In the genomic region with DNA sequence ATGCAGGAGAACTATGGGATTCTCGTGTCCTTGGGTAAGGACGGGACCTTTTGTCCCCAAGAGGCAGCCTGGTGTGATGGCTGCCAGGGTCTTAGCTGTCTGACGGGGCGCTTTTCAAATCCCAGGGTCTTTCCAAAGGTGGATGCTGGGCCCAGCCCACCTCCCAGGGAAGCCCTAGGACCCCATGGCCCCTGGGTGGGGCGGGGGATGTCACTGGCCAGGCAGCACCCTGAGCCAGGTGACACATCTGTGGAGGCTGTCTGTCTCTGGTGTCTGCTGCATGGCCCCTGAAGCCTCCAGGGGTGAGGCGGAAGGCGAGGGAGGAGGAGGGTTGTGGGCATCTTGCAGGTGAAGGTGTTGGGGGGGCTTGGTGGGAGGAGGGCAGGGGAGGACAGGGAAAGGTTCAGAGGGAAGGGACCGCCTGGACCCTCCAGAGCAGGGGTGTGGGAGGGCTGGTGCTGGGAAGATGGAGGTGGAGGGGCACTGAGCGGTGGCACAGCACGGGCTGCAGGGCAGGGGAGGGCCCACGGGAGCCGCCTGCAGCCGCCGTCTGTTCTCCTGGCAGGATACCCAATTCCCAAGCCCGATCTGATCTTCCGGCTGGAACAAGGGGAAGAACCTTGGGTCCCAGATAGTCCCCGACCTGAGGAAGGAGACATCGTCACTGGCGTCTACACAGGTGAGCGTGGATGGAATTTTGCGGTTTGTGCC, we compare ENCODE assay signal across 22 cellular contexts.
"Had no signal": no experiment of that assay in that cellular context is flagged by ENCODE, and none has a peak within 500 bp of the region (broad histone marks: within the 10 kb centered on the region; RNA-seq: fewer than 3 reads in every experiment).

No MANE protein-coding gene starts in this region.

- H3K4me3 Mint-ChIP-seq: effector memory CD8-positive, alpha-beta T cell; immature natural killer cell; naive thymus-derived CD8-positive, alpha-beta T cell; stimulated activated effector memory CD8-positive, alpha-beta T cell treated with anti-CD3 and anti-CD28 coated beads, Interleukin-12 subunit alpha, Interleukin-12 subunit beta, amount 100 ng/mL, for 72 hours; stimulated activated naive CD8-positive, alpha-beta T cell treated with anti-CD3 and anti-CD28 coated beads, Interleukin-15, Interleukin-2, amounts not matched to agents 100 ng/mL and 50 ng/mL, for 24 hours had no signal

- DNase-seq: cortex of kidney; effector memory CD8-positive, alpha-beta T cell; hypothalamus; immature natural killer cell; islet precursor cell; kidney glomerular epithelial cell; left ventricle myocardium superior; lower lobe of right lung; naive thymus-derived CD8-positive, alpha-beta T cell; occipital lobe; ovary; psoas muscle; right cardiac atrium; sigmoid colon; stimulated activated CD4-positive, alpha-beta T cell treated with anti-CD3 and anti-CD28 coated beads, Interleukin-2, amount 100 ng/mL, for 24 hours; stimulated activated CD4-positive, alpha-beta T cell treated with anti-CD3 and anti-CD28 coated beads, Interleukin-4, amount 100 ng/mL, for 24 hours; trophoblast cell had no signal

- H3K9me3 ChIP-seq: lower lobe of right lung, ovary, psoas muscle, sigmoid colon, suprapubic skin had no signal

- H3K4me1 ChIP-seq: psoas muscle had no signal

- H3K27me3 ChIP-seq: ovary, sigmoid colon, suprapubic skin had no signal

- H3K27ac ChIP-seq: lower lobe of right lung, ovary, psoas muscle, sigmoid colon, suprapubic skin had no signal

- H3K27ac Mint-ChIP-seq: immature natural killer cell; stimulated activated naive CD8-positive, alpha-beta T cell treated with anti-CD3 and anti-CD28 coated beads, Interleukin-15, Interleukin-2, amounts not matched to agents 100 ng/mL and 50 ng/mL, for 24 hours had no signal

- H3K4me3 ChIP-seq: lower lobe of right lung, ovary, psoas muscle, sigmoid colon, suprapubic skin had no signal

- H3K36me3 ChIP-seq: ovary had no signal

- ATAC-seq: effector memory CD8-positive, alpha-beta T cell; left ventricle myocardium superior; lower lobe of right lung; naive thymus-derived CD8-positive, alpha-beta T cell; psoas muscle; right cardiac atrium; stimulated activated effector memory CD8-positive, alpha-beta T cell treated with anti-CD3 and anti-CD28 coated beads, Interleukin-12 subunit alpha, Interleukin-12 subunit beta, amount 100 ng/mL, for 72 hours had no signal

- H3K9me3 Mint-ChIP-seq: effector memory CD8-positive, alpha-beta T cell; immature natural killer cell; naive thymus-derived CD8-positive, alpha-beta T cell; stimulated activated effector memory CD8-positive, alpha-beta T cell treated with anti-CD3 and anti-CD28 coated beads, Interleukin-12 subunit alpha, Interleukin-12 subunit beta, amount 100 ng/mL, for 72 hours; stimulated activated naive CD8-positive, alpha-beta T cell treated with anti-CD3 and anti-CD28 coated beads, Interleukin-15, Interleukin-2, amounts not matched to agents 100 ng/mL and 50 ng/mL, for 24 hours had no signal

- FAIRE-seq: endometrium, frontal cortex had no signal

- H3K27me3 Mint-ChIP-seq: effector memory CD8-positive, alpha-beta T cell; naive thymus-derived CD8-positive, alpha-beta T cell; stimulated activated naive CD8-positive, alpha-beta T cell treated with anti-CD3 and anti-CD28 coated beads, Interleukin-15, Interleukin-2, amounts not matched to agents 100 ng/mL and 50 ng/mL, for 24 hours had no signal
